ENCODE assay signal across 21 cellular contexts in the genomic region with DNA sequence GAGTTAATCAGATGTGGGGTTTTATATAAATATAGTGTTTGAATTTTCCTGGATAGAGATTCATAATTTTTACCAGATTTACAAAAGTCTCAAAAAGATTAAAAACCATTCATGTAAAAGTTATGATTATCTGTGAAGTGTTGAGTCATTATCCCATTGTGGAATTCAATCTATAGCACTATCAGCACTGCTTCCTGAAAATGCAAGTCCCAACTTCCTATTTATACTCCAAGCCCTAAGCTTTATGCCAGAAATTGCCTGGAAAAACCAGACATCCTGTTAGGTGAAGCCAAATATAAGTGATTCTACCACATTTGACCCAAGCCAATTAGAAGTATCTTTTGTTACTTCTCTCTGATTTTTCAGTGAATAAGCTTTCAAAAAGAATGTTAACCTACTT.
A peak's percentile ranks its signal among the peaks of the same experiment; 100 is the strongest.
DNase-seq lines count a peak whose midpoint lies in the region; ATAC-seq, FAIRE-seq and TF ChIP-seq lines count a peak whose summit lies in the region.
"Had no signal": no experiment of that assay in that cellular context is flagged by ENCODE, and none has a peak within 500 bp of the region (broad histone marks: within the 10 kb centered on the region; RNA-seq: fewer than 3 reads in every experiment).

No MANE protein-coding gene starts in this region.

- FAIRE-seq in bronchial epithelial cell (lab: Jason Lieb, UNC): no peak

- H3K36me3 ChIP-seq in bronchial epithelial cell (ENCODE audit: control insufficient read depth, insufficient read depth, low read length) (peaks cover 4% of the 10 kb centered on the region), lower lobe of right lung (peaks cover 23% of the 10 kb centered on the region), subcutaneous abdominal adipose tissue (ENCODE audit: control insufficient read depth in 5 of 5, insufficient read depth in 5 of 5, low read length in 5 of 5) (peaks cover 20 to 32% (median 22%) of the 10 kb centered on the region in 5 donors)

- peak overlapping the region; percentile 40 for H3K27ac Mint-ChIP-seq in HFFc6
- H3K27ac Mint-ChIP-seq in stimulated activated memory B cell treated with anti-CD40 and anti-IgM and Interleukin-4, amounts not matched to agents 10 μg/mL and 1 μg/mL and 100 μg/mL, for 72 hours: no peak overlapping the region
- H3K27ac Mint-ChIP-seq: activated naive CD4-positive, alpha-beta T cell treated with anti-CD3 and anti-CD28 coated beads for 36 hours; T-cell had no signal

- H3K9ac ChIP-seq in subcutaneous abdominal adipose tissue (ENCODE audit: low read length in 5 of 5): no peak overlapping the region

- peaks cover 65% of the 10 kb centered on the region for H3K4me1 Mint-ChIP-seq in HFFc6 (ENCODE audit: low read depth)
- H3K4me1 Mint-ChIP-seq in stimulated activated memory B cell treated with anti-CD40 and anti-IgM and Interleukin-4, amounts not matched to agents 10 μg/mL and 1 μg/mL and 100 μg/mL, for 72 hours: no peaks in the 10 kb centered on the region
- H3K4me1 Mint-ChIP-seq: CD8-positive, alpha-beta memory T cell; T-cell had no signal

- ATAC-seq in lower lobe of right lung (no peak), HG03460 (IDR thresholded peaks at IDR 0.05; ENCODE audit: unreplicated experiment) (no peak)
- no peak for ATAC-seq in stimulated activated memory B cell treated with anti-CD40 and anti-IgM and Interleukin-4, amounts not matched to agents 10 μg/mL and 1 μg/mL and 100 μg/mL, for 72 hours
- ATAC-seq: left cardiac atrium, pancreas, T-cell had no signal

- intact Hi-C loops in lower lobe of right lung (cut with DNase I): no loop called here

- H3K27me3 ChIP-seq in bronchial epithelial cell (ENCODE audit: control insufficient read depth, insufficient read depth, low read length): no peaks in the 10 kb centered on the region
- no peaks in the 10 kb centered on the region for H3K27me3 ChIP-seq in lower lobe of right lung (ENCODE audit: low read depth)
- H3K27me3 ChIP-seq in subcutaneous abdominal adipose tissue (ENCODE audit: control insufficient read depth in 5 of 5, insufficient read depth in 4 of 5, low read length in 5 of 5): no peaks in the 10 kb centered on the region
- H3K27me3 ChIP-seq: pancreas had no signal

- no peaks in the 10 kb centered on the region for H3K9me3 Mint-ChIP-seq in HFFc6
- H3K9me3 Mint-ChIP-seq in stimulated activated memory B cell treated with anti-CD40 and anti-IgM and Interleukin-4, amounts not matched to agents 10 μg/mL and 1 μg/mL and 100 μg/mL, for 72 hours: no peaks in the 10 kb centered on the region
- H3K9me3 Mint-ChIP-seq: activated naive CD4-positive, alpha-beta T cell treated with anti-CD3 and anti-CD28 coated beads for 36 hours; CD8-positive, alpha-beta memory T cell; T-cell had no signal

- H3K4me3 ChIP-seq in bronchial epithelial cell (ENCODE audit: low read depth, low read length): no peak overlapping the region
- H3K4me3 ChIP-seq in lower lobe of right lung: no peak overlapping the region
- no peak overlapping the region for H3K4me3 ChIP-seq in subcutaneous abdominal adipose tissue (ENCODE audit: low read depth in 1 of 5, low read length in 5 of 5)
- H3K4me3 ChIP-seq: pancreas had no signal

- H3K4me1 ChIP-seq in lower lobe of right lung (peaks cover 62% of the 10 kb centered on the region), subcutaneous abdominal adipose tissue (ENCODE audit: control insufficient read depth in 5 of 5, insufficient read depth in 5 of 5, low read length in 5 of 5) (peaks cover 8 to 52% (median 48%) of the 10 kb centered on the region in 5 donors)

- no peak overlapping the region for H3K4me3 Mint-ChIP-seq in HFFc6
- no peak overlapping the region for H3K4me3 Mint-ChIP-seq in stimulated activated memory B cell treated with anti-CD40 and anti-IgM and Interleukin-4, amounts not matched to agents 10 μg/mL and 1 μg/mL and 100 μg/mL, for 72 hours
- H3K4me3 Mint-ChIP-seq: activated naive CD4-positive, alpha-beta T cell treated with anti-CD3 and anti-CD28 coated beads for 36 hours; CD8-positive, alpha-beta memory T cell; T-cell had no signal

- TF ChIP-seq CTCF in HFFc6 (IDR thresholded peaks at IDR 0.05) (no peak), bronchial epithelial cell (IDR thresholded peaks at IDR 0.05; ENCODE audit: insufficient read depth, low read length, severe bottlenecking) (no peak), lower lobe of right lung (IDR thresholded peaks at IDR 0.05) (no peak)

- peaks cover 19% of the 10 kb centered on the region for H3K36me3 Mint-ChIP-seq in HFFc6 (ENCODE audit: low read depth)
- H3K36me3 Mint-ChIP-seq in stimulated activated memory B cell treated with anti-CD40 and anti-IgM and Interleukin-4, amounts not matched to agents 10 μg/mL and 1 μg/mL and 100 μg/mL, for 72 hours: peaks cover 59% of the 10 kb centered on the region

- H3K27ac ChIP-seq in lower lobe of right lung (peak overlapping the region; percentile 80), subcutaneous abdominal adipose tissue (ENCODE audit: low read depth, low read length) (peak overlapping the region; percentile 91)
- H3K27ac ChIP-seq: RWPE1 had no signal

- no peaks in the 10 kb centered on the region for H3K27me3 Mint-ChIP-seq in HFFc6 (ENCODE audit: insufficient read depth)
- no peaks in the 10 kb centered on the region for H3K27me3 Mint-ChIP-seq in stimulated activated memory B cell treated with anti-CD40 and anti-IgM and Interleukin-4, amounts not matched to agents 10 μg/mL and 1 μg/mL and 100 μg/mL, for 72 hours
- H3K27me3 Mint-ChIP-seq: CD8-positive, alpha-beta memory T cell; T-cell had no signal

- no peak for DNase-seq in HFFc6
- DNase-seq in bronchial epithelial cell (ENCODE audit: low read depth): peak; percentile 51
- DNase-seq in lower lobe of right lung: no peak
- no peak for DNase-seq in NCI-H510A (lab: John Stamatoyannopoulos, UW)
- no peak for DNase-seq in SIG-M5 (lab: John Stamatoyannopoulos, UW)
- DNase-seq: activated CD4-positive, alpha-beta T cell treated with anti-CD3 and anti-CD28 coated beads, Interleukin-2, amount 50 U/mL, for 48 hours; activated naive CD4-positive, alpha-beta T cell treated with anti-CD3 and anti-CD28 coated beads for 36 hours; activated T-cell treated with anti-CD3 and anti-CD28 coated beads, Interleukin-2, amount 50 U/mL, for 1 hour; CD8-positive, alpha-beta memory T cell; effector CD4-positive, alpha-beta T cell; H7; left cardiac atrium; NCI-H1436 treated with DMSO at 0.1 percent for 48 hours; NK-92 treated with Interleukin-12 subunit alpha and Interleukin-12 subunit beta, amount 100 ng/mL, for 24 hours; pancreas; stimulated activated naive CD4-positive, alpha-beta T cell treated with Interleukin-2 at 50 U/mL for 16 hours; T-cell had no signal

- no peaks in the 10 kb centered on the region for H3K9me3 ChIP-seq in lower lobe of right lung
- no peaks in the 10 kb centered on the region for H3K9me3 ChIP-seq in subcutaneous abdominal adipose tissue (ENCODE audit: control insufficient read depth in 5 of 5, low read length in 5 of 5)
- H3K9me3 ChIP-seq: pancreas had no signal
